ENCODE assay signal across 22 cellular contexts in the genomic region with DNA sequence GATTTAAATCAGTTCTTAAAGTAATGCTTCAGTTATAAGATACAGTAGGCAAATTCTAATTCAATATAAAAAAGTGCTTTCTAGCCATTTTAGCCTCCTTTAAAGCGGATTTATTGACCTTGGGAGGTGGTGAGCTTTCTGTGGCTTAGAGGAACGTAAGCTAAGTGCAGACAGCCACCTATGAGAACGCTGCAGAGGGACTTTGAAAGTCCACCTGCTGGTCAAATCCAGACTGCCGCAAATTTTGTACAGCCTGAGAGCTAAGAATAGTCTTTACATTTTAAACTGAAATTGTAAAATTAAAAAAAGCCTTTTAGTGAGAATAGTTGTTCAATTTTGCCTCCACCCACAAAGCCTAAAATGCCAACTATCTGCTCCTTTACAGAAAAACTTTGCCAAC.
DNase-seq lines count a peak whose midpoint lies in the region; ATAC-seq and TF ChIP-seq lines count a peak whose summit lies in the region.
"Had no signal": no experiment of that assay in that cellular context is flagged by ENCODE, and none has a peak within 500 bp of the region (broad histone marks: within the 10 kb centered on the region; RNA-seq: fewer than 3 reads in every experiment).

No MANE protein-coding gene starts in this region.

- H3K4me3 ChIP-seq in BE2C (ENCODE audit: low read depth, low read length) (no peak overlapping the region), fibroblast of the aortic adventitia (ENCODE audit: low read depth, low read length) (no peak overlapping the region), upper lobe of right lung (no peak overlapping the region)
- H3K4me3 ChIP-seq: adrenal gland, left lung, ovary, thoracic aorta had no signal

- H3K27ac ChIP-seq in upper lobe of right lung, result no peak overlapping the region
- H3K27ac ChIP-seq: adrenal gland, left lung, ovary, thoracic aorta had no signal

- peaks cover 7% of the 10 kb centered on the region for H3K4me1 Mint-ChIP-seq in activated CD4-positive, alpha-beta T cell treated with anti-CD3 and anti-CD28 coated beads, Interleukin-2, amount 10 ng/mL, durations not matched to agents 24 days and 14 days

- no peak overlapping the region for H3K27ac Mint-ChIP-seq in activated CD4-positive, alpha-beta T cell treated with anti-CD3 and anti-CD28 coated beads, Interleukin-2, amount 10 ng/mL, durations not matched to agents 24 days and 14 days

- H3K27me3 Mint-ChIP-seq in activated CD4-positive, alpha-beta T cell treated with anti-CD3 and anti-CD28 coated beads, Interleukin-2, amount 10 ng/mL, durations not matched to agents 24 days and 14 days, result peaks cover 26% of the 10 kb centered on the region

- H3K27me3 ChIP-seq in BE2C, result no peaks in the 10 kb centered on the region
- peaks cover 5% of the 10 kb centered on the region for H3K27me3 ChIP-seq in upper lobe of right lung
- H3K27me3 ChIP-seq: ovary had no signal

- DNase-seq in BE2C (no peak), HEK293T (ENCODE audit: extremely low spot score) (peak; percentile 45), fibroblast of the aortic adventitia (ENCODE audit: low read depth) (no peak), posterior vena cava (ENCODE audit: low spot score) (no peak), GM20000 (ENCODE audit: low spot score) (no peak), upper lobe of right lung (no peak)
- no peak for DNase-seq in activated CD4-positive, alpha-beta T cell treated with anti-CD3 and anti-CD28 coated beads, Interleukin-2, amount 10 ng/mL, durations not matched to agents 24 days and 14 days
- DNase-seq: activated CD4-positive, alpha-beta T cell treated with anti-CD3 and anti-CD28 coated beads for 1 hour; adrenal gland; cerebellar nuclear complex; foreskin melanocyte; Karpas-422; left lung; NCI-H1417 treated with DMSO at 0.1 percent for 48 hours; NCI-H446; ovary; SIG-M5; small intestine; T-helper 9 cell had no signal

- no peak overlapping the region for H3K4me3 Mint-ChIP-seq in activated CD4-positive, alpha-beta T cell treated with anti-CD3 and anti-CD28 coated beads, Interleukin-2, amount 10 ng/mL, durations not matched to agents 24 days and 14 days

- POLR2A ChIA-PET in HEK293T (lab: Yijun Ruan, JAX), result no interaction called here

- H3K9me3 Mint-ChIP-seq in activated CD4-positive, alpha-beta T cell treated with anti-CD3 and anti-CD28 coated beads, Interleukin-2, amount 10 ng/mL, durations not matched to agents 24 days and 14 days, result no peaks in the 10 kb centered on the region

- CTCF ChIA-PET in HEK293T (lab: Yijun Ruan, JAX), result interaction anchor here (0.6 to 1.8 kb wide), 6 partner anchors 14 to 323 kb away, joined by 3 to 10 read pairs (median 4); no protein-coding TSS in a partner anchor

- H3K9me3 ChIP-seq in BE2C (no peaks in the 10 kb centered on the region), upper lobe of right lung (no peaks in the 10 kb centered on the region)
- H3K9me3 ChIP-seq: adrenal gland, Caco-2, left lung, ovary, thoracic aorta had no signal

- H3K36me3 Mint-ChIP-seq in activated CD4-positive, alpha-beta T cell treated with anti-CD3 and anti-CD28 coated beads, Interleukin-2, amount 10 ng/mL, durations not matched to agents 24 days and 14 days (ENCODE audit: low read depth), result no peaks in the 10 kb centered on the region

- ATAC-seq in SK-N-SH treated with all-trans-retinoic acid at 6 μM for 48 hours (peak; percentile 37; the same call in 1 of the 3 replicates), upper lobe of right lung (no peak)
- ATAC-seq: left lung had no signal

- H3K4me1 ChIP-seq in BE2C (no peaks in the 10 kb centered on the region; the same call in 1 of the 2 replicates), upper lobe of right lung (no peaks in the 10 kb centered on the region)
- H3K4me1 ChIP-seq: Caco-2, left lung had no signal

- H3K36me3 ChIP-seq in BE2C (no peaks in the 10 kb centered on the region), upper lobe of right lung (no peaks in the 10 kb centered on the region)
- H3K36me3 ChIP-seq: adrenal gland, left lung, ovary, thoracic aorta had no signal

- intact Hi-C loops in posterior vena cava (cut with DNase I) (loop anchor here in 1 of 2 donors (5.0 to 10.0 kb wide), 2 partner anchors 312 to 1940 kb away; no protein-coding TSS in a partner anchor), upper lobe of right lung (cut with DNase I) (no loop called here)
- intact Hi-C loops in activated CD4-positive, alpha-beta T cell treated with anti-CD3 and anti-CD28 coated beads, Interleukin-2, amount 10 ng/mL, durations not matched to agents 24 days and 14 days (cut with micrococcal nuclease), result loop anchor here (10.0 kb wide), 1 partner anchor 452 kb away; a partner anchor contains a TSS

- TF ChIP-seq CTCF in BE2C (IDR thresholded peaks at IDR 0.05; ENCODE audit: low read depth, low read length) (peak; percentile 25), fibroblast of the aortic adventitia (IDR thresholded peaks at IDR 0.05; ENCODE audit: insufficient read depth, low read length) (peak; percentile 10), GM20000 (IDR thresholded peaks at IDR 0.05; ENCODE audit: extremely low read depth, missing control alignments) (no peak), upper lobe of right lung (IDR thresholded peaks at IDR 0.05) (no peak)

TF ChIP-seq in HEK293T, 16 proteins besides CTCF, POLR2A, EP300 and RAD21:
- TF ChIP-seq ZNF384 (IDR thresholded peaks at IDR 0.05), result no peak
- TF ChIP-seq L3MBTL2 (conservative IDR thresholded peaks at IDR 0.05), result no peak
- no peak for TF ChIP-seq BHLHE40 (IDR thresholded peaks at IDR 0.05; ENCODE audit: borderline replicate concordance)
- no peak for TF ChIP-seq FOXA1 (IDR thresholded peaks at IDR 0.05)
- TF ChIP-seq SP1 (IDR thresholded peaks at IDR 0.05), result no peak
- TF ChIP-seq, protein P1, sequence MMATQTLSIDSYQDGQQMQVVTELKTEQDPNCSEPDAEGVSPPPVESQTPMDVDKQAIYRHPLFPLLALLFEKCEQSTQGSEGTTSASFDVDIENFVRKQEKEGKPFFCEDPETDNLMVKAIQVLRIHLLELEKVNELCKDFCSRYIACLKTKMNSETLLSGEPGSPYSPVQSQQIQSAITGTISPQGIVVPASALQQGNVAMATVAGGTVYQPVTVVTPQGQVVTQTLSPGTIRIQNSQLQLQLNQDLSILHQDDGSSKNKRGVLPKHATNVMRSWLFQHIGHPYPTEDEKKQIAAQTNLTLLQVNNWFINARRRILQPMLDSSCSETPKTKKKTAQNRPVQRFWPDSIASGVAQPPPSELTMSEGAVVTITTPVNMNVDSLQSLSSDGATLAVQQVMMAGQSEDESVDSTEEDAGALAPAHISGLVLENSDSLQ (IDR thresholded peaks at IDR 0.05), result no peak
- no peak for TF ChIP-seq ELF4 (IDR thresholded peaks at IDR 0.05)
TF ChIP-seq in HEK293T: peak in this region for 0.

TF ChIP-seq in SK-N-SH treated with all-trans-retinoic acid at 6 μM for 48 hours, 23 proteins besides CTCF, POLR2A, EP300 and RAD21:
- no peak for TF ChIP-seq ZFP30 (CRISPR knock-in tag; IDR thresholded peaks at IDR 0.05)
- TF ChIP-seq BACH2 (CRISPR knock-in tag; IDR thresholded peaks at IDR 0.05; ENCODE audit: borderline replicate concordance), result no peak
- TF ChIP-seq ZNF8 (CRISPR knock-in tag; IDR thresholded peaks at IDR 0.05), result no peak
- TF ChIP-seq, protein P2, sequence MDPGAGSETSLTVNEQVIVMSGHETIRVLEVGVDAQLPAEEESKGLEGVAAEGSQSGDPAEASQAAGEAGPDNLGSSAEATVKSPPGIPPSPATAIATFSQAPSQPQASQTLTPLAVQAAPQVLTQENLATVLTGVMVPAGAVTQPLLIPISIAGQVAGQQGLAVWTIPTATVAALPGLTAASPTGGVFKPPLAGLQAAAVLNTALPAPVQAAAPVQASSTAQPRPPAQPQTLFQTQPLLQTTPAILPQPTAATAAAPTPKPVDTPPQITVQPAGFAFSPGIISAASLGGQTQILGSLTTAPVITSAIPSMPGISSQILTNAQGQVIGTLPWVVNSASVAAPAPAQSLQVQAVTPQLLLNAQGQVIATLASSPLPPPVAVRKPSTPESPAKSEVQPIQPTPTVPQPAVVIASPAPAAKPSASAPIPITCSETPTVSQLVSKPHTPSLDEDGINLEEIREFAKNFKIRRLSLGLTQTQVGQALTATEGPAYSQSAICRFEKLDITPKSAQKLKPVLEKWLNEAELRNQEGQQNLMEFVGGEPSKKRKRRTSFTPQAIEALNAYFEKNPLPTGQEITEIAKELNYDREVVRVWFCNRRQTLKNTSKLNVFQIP (CRISPR knock-in tag; IDR thresholded peaks at IDR 0.05; ENCODE audit: borderline replicate concordance, low read depth), result no peak
- TF ChIP-seq OSR1 (CRISPR knock-in tag; IDR thresholded peaks at IDR 0.05), result no peak
- TF ChIP-seq GLIS3 (CRISPR knock-in tag; IDR thresholded peaks at IDR 0.05), result no peak
- TF ChIP-seq ISL1 (CRISPR knock-in tag; IDR thresholded peaks at IDR 0.05), result no peak
- no peak for TF ChIP-seq TCF4 (CRISPR knock-in tag; IDR thresholded peaks at IDR 0.05; ENCODE audit: borderline replicate concordance)
- no peak for TF ChIP-seq RARB (CRISPR knock-in tag; IDR thresholded peaks at IDR 0.05)

Comparison
In these comparisons a context has a peak if more than half of its experiments do, and no peak if none do; other contexts are left out.
1. CTCF ChIP-seq: peak in BE2C (single experiment) and fibroblast of the aortic adventitia (single experiment); none in GM20000 (single experiment) and upper lobe of right lung (single experiment).